Comparison of ENCODE assay signal across 1 cellular context in genomic region chr17:19943026-19943425, GRCh38.
TF ChIP-seq lines count a peak whose summit lies in the region.

No MANE protein-coding gene starts in this region.

TF ChIP-seq in WTC11, 78 proteins besides CTCF, POLR2A, EP300 and RAD21 (continued from another document):
- TF ChIP-seq E2F5 (CRISPR knock-in tag; IDR thresholded peaks at IDR 0.05), result no peak
- TF ChIP-seq ZNF232 (CRISPR knock-in tag; IDR thresholded peaks at IDR 0.05), result no peak
- no peak for TF ChIP-seq PRRX2 (CRISPR knock-in tag; IDR thresholded peaks at IDR 0.05)
- TF ChIP-seq HMGA2 (CRISPR knock-in tag; IDR thresholded peaks at IDR 0.05), result no peak
TF ChIP-seq in WTC11: peak in this region for 0.
